In the genomic region with DNA sequence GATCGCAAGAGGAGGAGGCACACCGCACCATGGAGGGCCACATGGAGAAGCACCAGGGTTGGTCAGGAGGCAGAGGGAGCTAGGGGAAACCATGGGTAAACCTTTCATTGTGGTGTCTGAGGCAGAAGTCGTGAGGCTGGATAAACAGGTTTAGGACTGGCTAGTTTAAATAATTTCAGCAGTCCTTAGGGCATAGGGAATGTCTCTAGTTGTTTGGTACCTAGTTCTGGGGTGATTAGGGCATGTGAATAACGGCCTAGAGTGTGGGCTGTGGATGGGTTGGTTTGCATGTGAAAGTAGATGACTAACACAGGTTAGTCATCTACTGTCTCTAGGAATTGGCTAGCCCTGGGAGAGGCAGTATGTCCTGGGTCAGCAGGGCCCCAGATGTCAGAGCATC, we compare ENCODE assay signal across 18 cellular contexts.
A peak's percentile ranks its signal among the peaks of the same experiment; 100 is the strongest.
DNase-seq lines count a peak whose midpoint lies in the region; ATAC-seq, FAIRE-seq and TF ChIP-seq lines count a peak whose summit lies in the region.
"Had no signal": no experiment of that assay in that cellular context is flagged by ENCODE, and none has a peak within 500 bp of the region (broad histone marks: within the 10 kb centered on the region; RNA-seq: fewer than 3 reads in every experiment).

No MANE protein-coding gene starts in this region.

- TF ChIP-seq POLR2A in H54 (IDR thresholded peaks at IDR 0.05; ENCODE audit: low read depth, low read length), result no peak

- H3K4me3 ChIP-seq in GM23248, result no peak overlapping the region
- H3K4me3 ChIP-seq in MG63, result no peak overlapping the region
- H3K4me3 ChIP-seq in epithelial cell of esophagus (ENCODE audit: low read length), result no peak overlapping the region
- no peak overlapping the region for H3K4me3 ChIP-seq in skeletal muscle cell (ENCODE audit: low read depth, low read length)
- H3K4me3 ChIP-seq: heart left ventricle, neural progenitor cell, PC-9, sigmoid colon had no signal

- no peaks in the 10 kb centered on the region for H3K9me2 ChIP-seq in GM23248 (ENCODE audit: insufficient read depth)

- no peak for ATAC-seq in GM18870 (IDR thresholded peaks at IDR 0.05; ENCODE audit: unreplicated experiment)
- ATAC-seq: heart left ventricle had no signal

- H3K9me3 ChIP-seq in GM23248 (ENCODE audit: low read depth) (no peaks in the 10 kb centered on the region), MG63 (no peaks in the 10 kb centered on the region)
- H3K9me3 ChIP-seq: heart left ventricle, sigmoid colon had no signal

- H3K27ac ChIP-seq in GM23248, result no peak overlapping the region
- H3K27ac ChIP-seq: heart left ventricle, neural progenitor cell, PC-9, sigmoid colon had no signal

- TF ChIP-seq CTCF in epithelial cell of esophagus (IDR thresholded peaks at IDR 0.05; ENCODE audit: insufficient read depth, low read depth, low read length, missing control alignments), result no peak

- peak; percentile 87 for DNase-seq in GM23248
- DNase-seq in MG63, result peak; percentile 34
- peak; percentile 83 for DNase-seq in epithelial cell of esophagus (ENCODE audit: low read depth)
- DNase-seq in skeletal muscle cell (ENCODE audit: low read depth), result peak; percentile 47
- no peak for DNase-seq in Kasumi-1 (lab: John Stamatoyannopoulos, UW)
- no peak for DNase-seq in H54 (ENCODE audit: insufficient read length, low spot score)
- DNase-seq: activated CD4-positive, alpha-beta T cell treated with anti-CD3 and anti-CD28 coated beads for 4 hours; CD4-positive, alpha-beta T cell; GF-D8; heart left ventricle; NCI-H1105; NCI-H446 treated with DMSO at 0.1 percent for 48 hours; PC-9; sigmoid colon; substantia nigra; T-helper 1 cell had no signal

- H3K4me1 ChIP-seq in GM23248 (ENCODE audit: insufficient read depth), result peaks cover 12% of the 10 kb centered on the region; the same call in 1 of the 2 replicates
- H3K4me1 ChIP-seq: heart left ventricle, sigmoid colon had no signal

- no peaks in the 10 kb centered on the region for H4K20me1 ChIP-seq in GM23248 (ENCODE audit: insufficient read depth)

- H2AFZ ChIP-seq in GM23248, result no peak overlapping the region
- H2AFZ ChIP-seq: neural progenitor cell, PC-9 had no signal

- H3K9ac ChIP-seq in GM23248, result no peak overlapping the region
- H3K9ac ChIP-seq: neural progenitor cell had no signal

- H3K79me2 ChIP-seq in GM23248 (ENCODE audit: insufficient read depth), result no peaks in the 10 kb centered on the region

- in situ Hi-C loops in GM23248 (cut with MboI), result no loop called here

- H3K36me3 ChIP-seq in GM23248 (ENCODE audit: low read depth) (no peaks in the 10 kb centered on the region), MG63 (no peaks in the 10 kb centered on the region)
- H3K36me3 ChIP-seq: heart left ventricle, neural progenitor cell, sigmoid colon had no signal

- peaks cover 10% of the 10 kb centered on the region for H3F3A ChIP-seq in GM23248 (ENCODE audit: insufficient read depth)

- FAIRE-seq in H54 (lab: Jason Lieb, UNC), result no peak

- H3K27me3 ChIP-seq in GM23248 (replicated peaks; ENCODE audit: insufficient read depth) (no peaks in the 10 kb centered on the region), MG63 (peaks cover 2% of the 10 kb centered on the region; the same call in 1 of the 2 replicates)
- H3K27me3 ChIP-seq: neural progenitor cell, sigmoid colon had no signal

- 45 to 46% methylated on average over 4 of the region's 4 CpGs for WGBS in GM23248 (ENCODE audit: low coverage in 1 of 2, low lambda C conversion rate in 2 of 2, missing lambda C conversion rate in 2 of 2), 2 experiments

- no peak overlapping the region for H3K4me2 ChIP-seq in GM23248 (ENCODE audit: unreplicated experiment)
- H3K4me2 ChIP-seq: neural progenitor cell, PC-9 had no signal

Comparison
In these comparisons a context has a peak if more than half of its experiments do, and no peak if none do; other contexts are left out.
1. DNase-seq: peak in GM23248 (single experiment), MG63 (single experiment), epithelial cell of esophagus (single experiment) and skeletal muscle cell (single experiment); none in Kasumi-1 (0 of 2) and H54 (single experiment).